8 cellular contexts compared by ENCODE assay signal in the genomic region with DNA sequence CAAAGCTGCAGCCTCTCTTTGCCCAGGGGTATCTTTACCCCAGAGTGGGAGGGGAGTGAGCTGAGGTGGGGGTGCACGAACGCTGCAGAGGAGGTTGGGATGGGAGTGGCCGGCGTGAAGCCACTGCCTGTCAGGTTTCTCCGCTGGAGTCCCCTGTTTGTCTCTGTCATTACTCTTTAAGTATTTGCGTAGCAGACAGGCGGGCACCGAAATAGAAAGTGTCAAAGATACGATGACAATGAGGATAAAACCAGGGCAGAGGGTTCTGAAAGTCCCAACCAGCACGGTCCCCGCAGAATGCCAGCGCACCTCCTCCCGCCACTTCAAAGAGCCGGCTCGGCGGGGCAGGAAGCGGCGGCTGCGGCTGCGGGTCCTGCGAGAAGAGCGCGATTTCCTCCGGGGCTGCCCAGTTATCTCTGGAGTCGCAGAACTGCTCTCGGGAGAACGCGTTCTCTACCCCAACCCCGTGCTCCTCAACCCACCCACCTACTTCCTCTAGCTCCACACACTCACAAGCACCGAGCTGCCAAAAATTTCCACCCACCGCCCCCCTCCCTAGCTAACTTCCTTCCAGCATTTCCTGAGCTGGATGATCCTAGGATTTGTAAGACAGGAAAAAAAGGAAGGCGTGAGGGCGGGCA. TPM values are rescaled to one million over a fixed set of nuclear protein-coding genes. Genes with fewer than 3 reads are reported as not detected.
DNase-seq lines count a peak whose midpoint lies in the region; ATAC-seq and TF ChIP-seq lines count a peak whose summit lies in the region.

A gene with protein sequence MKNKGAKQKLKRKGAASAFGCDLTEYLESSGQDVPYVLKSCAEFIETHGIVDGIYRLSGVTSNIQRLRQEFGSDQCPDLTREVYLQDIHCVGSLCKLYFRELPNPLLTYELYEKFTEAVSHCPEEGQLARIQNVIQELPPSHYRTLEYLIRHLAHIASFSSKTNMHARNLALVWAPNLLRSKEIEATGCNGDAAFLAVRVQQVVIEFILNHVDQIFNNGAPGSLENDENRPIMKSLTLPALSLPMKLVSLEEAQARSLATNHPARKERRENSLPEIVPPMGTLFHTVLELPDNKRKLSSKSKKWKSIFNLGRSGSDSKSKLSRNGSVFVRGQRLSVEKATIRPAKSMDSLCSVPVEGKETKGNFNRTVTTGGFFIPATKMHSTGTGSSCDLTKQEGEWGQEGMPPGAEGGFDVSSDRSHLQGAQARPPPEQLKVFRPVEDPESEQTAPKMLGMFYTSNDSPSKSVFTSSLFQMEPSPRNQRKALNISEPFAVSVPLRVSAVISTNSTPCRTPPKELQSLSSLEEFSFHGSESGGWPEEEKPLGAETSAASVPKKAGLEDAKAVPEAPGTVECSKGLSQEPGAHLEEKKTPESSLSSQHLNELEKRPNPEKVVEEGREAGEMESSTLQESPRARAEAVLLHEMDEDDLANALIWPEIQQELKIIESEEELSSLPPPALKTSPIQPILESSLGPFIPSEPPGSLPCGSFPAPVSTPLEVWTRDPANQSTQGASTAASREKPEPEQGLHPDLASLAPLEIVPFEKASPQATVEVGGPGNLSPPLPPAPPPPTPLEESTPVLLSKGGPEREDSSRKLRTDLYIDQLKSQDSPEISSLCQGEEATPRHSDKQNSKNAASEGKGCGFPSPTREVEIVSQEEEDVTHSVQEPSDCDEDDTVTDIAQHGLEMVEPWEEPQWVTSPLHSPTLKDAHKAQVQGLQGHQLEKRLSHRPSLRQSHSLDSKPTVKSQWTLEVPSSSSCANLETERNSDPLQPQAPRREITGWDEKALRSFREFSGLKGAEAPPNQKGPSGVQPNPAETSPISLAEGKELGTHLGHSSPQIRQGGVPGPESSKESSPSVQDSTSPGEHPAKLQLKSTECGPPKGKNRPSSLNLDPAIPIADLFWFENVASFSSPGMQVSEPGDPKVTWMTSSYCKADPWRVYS (N-terminal part only) (plus strand): TSS at position 623 of the 641 bp plus-strand sequence. CDS start 522 bp downstream, outside the sequence.

- no peaks in the 10 kb centered on the region for H3K9me3 Mint-ChIP-seq in MCF 10A (ENCODE audit: unreplicated experiment)
- no peaks in the 10 kb centered on the region for H3K9me3 Mint-ChIP-seq in immature natural killer cell

- H3K4me1 Mint-ChIP-seq in MCF 10A (ENCODE audit: insufficient read depth, unreplicated experiment) (peaks cover 13% of the 10 kb centered on the region), immature natural killer cell (peaks cover 74 to 81% of the 10 kb centered on the region in 2 donors)

- POLR2A ChIA-PET in MCF 10A (lab: Yijun Ruan, JAX), result interaction anchor here (0.6 to 5.8 kb wide), 11 partner anchors 9 to 205 kb away, joined by 3 to 32 read pairs (median 4); a partner anchor contains a TSS

- BruUV-seq in MCF 10A (replicated peaks; lab: Mats Ljungman, UMichigan), result no TSS peak

- H3K27me3 Mint-ChIP-seq in MCF 10A (ENCODE audit: insufficient read depth, unreplicated experiment), result no peaks in the 10 kb centered on the region
- H3K27me3 Mint-ChIP-seq in immature natural killer cell (ENCODE audit: low read depth in 3 of 3), result peaks cover 22 to 25% (median 25%) of the 10 kb centered on the region in 3 donors

- H3K27ac ChIP-seq in VCaP, result peak within 1 kb of the TSS; percentile 61

- CTCF ChIA-PET in MCF 10A (lab: Yijun Ruan, JAX), result interaction anchor here (0.5 to 2.9 kb wide), 11 partner anchors 14 to 874 kb away, joined by 3 to 13 read pairs (median 3); no protein-coding TSS in a partner anchor

- H3K4me3 Mint-ChIP-seq in MCF 10A (ENCODE audit: unreplicated experiment), result peak within 1 kb of the TSS; percentile 81
- peak within 1 kb of the TSS; percentile 88 to 94 (median 89) for H3K4me3 Mint-ChIP-seq in immature natural killer cell

- DNase-seq in GM03348 (ENCODE audit: low spot score), result peak; percentile 82
- peak; percentile 62 to 75 for DNase-seq in Kasumi-1 (lab: John Stamatoyannopoulos, UW)
- peak; percentile 51 for DNase-seq in MCF 10A (ENCODE audit: unreplicated experiment)
- DNase-seq in immature natural killer cell, result peak; percentile 94 to 97 (median 94)
- peak; percentile 75 to 85 for DNase-seq in stimulated activated CD4-positive, alpha-beta T cell treated with anti-CD3 and anti-CD28 coated beads, Interleukin-12 subunit alpha, Interleukin-12 subunit beta, amount 100 ng/mL, for 24 hours (ENCODE audit: low read depth in 2 of 2)
- DNase-seq in SHP77 treated with DMSO at 0.1 percent for 48 hours (lab: John Stamatoyannopoulos, UW), result no peak

- ATAC-seq in GM21723 (IDR thresholded peaks at IDR 0.05; ENCODE audit: unreplicated experiment), result peak; percentile 46

- peak within 1 kb of the TSS; percentile 63 for H3K27ac Mint-ChIP-seq in MCF 10A (ENCODE audit: low read depth, unreplicated experiment)
- peak within 1 kb of the TSS; percentile 94 to 98 (median 96) for H3K27ac Mint-ChIP-seq in immature natural killer cell

- TF ChIP-seq CTCF in VCaP (conservative IDR thresholded peaks at IDR 0.05), result no peak
- no peak for TF ChIP-seq CTCF in MCF 10A (IDR thresholded peaks at IDR 0.05; ENCODE audit: unreplicated experiment)

- H3K36me3 Mint-ChIP-seq in MCF 10A (ENCODE audit: insufficient read depth, unreplicated experiment) (peaks cover 6% of the 10 kb centered on the region), immature natural killer cell (no peaks in the 10 kb centered on the region)

- intact Hi-C loops in MCF 10A (cut with micrococcal nuclease), result loop anchor here (5.0 kb wide), 1 partner anchor 133 kb away; no protein-coding TSS in a partner anchor

RNA-seq across cellular contexts. Expression of the gene that starts here (rescaled TPM):
- 4.4 and 4.7 TPM in 2 replicates for total RNA-seq in MCF 10A (2022)
- polyA plus RNA-seq in immature natural killer cell, result 1 to 10 TPM; 1.1 to 4.9 (median 2.8) TPM
